In the genomic region with DNA sequence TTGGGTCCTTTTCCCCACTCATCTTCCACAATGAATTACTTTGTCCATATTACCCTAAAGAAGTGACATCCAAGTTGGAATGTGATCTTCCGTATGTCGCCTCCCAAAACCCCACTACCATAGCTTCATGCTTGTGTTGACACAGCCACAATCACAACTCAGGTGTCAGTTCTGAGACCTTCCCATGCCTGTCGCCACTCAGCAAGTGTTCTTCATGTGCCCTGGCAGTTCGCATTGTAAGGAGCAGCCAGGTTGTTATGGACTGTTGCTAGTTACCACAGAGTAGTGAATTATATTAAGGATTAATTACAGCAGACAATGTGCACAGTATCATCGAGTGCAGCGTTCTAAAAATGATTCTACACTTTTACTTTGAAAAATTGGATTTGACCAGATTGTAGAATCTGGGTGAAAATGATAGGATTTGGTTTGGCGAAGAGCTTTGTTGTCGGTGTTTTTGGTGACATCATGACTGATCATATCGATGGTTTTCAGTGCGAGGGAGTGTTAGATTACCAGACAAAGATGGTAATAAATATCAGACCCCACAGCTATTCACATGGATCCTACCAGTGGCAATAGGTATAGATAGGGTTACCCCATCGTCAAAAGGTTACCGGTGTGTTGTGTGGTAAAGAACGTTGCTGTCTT, we compare ENCODE assay signal across 1 cellular context.
TF ChIP-seq lines count a peak whose summit lies in the region.

No MANE protein-coding gene starts in this region.

TF ChIP-seq in GM23338, 12 proteins besides CTCF, POLR2A, EP300 and RAD21 (continued from another document):
- TF ChIP-seq, protein P1, sequence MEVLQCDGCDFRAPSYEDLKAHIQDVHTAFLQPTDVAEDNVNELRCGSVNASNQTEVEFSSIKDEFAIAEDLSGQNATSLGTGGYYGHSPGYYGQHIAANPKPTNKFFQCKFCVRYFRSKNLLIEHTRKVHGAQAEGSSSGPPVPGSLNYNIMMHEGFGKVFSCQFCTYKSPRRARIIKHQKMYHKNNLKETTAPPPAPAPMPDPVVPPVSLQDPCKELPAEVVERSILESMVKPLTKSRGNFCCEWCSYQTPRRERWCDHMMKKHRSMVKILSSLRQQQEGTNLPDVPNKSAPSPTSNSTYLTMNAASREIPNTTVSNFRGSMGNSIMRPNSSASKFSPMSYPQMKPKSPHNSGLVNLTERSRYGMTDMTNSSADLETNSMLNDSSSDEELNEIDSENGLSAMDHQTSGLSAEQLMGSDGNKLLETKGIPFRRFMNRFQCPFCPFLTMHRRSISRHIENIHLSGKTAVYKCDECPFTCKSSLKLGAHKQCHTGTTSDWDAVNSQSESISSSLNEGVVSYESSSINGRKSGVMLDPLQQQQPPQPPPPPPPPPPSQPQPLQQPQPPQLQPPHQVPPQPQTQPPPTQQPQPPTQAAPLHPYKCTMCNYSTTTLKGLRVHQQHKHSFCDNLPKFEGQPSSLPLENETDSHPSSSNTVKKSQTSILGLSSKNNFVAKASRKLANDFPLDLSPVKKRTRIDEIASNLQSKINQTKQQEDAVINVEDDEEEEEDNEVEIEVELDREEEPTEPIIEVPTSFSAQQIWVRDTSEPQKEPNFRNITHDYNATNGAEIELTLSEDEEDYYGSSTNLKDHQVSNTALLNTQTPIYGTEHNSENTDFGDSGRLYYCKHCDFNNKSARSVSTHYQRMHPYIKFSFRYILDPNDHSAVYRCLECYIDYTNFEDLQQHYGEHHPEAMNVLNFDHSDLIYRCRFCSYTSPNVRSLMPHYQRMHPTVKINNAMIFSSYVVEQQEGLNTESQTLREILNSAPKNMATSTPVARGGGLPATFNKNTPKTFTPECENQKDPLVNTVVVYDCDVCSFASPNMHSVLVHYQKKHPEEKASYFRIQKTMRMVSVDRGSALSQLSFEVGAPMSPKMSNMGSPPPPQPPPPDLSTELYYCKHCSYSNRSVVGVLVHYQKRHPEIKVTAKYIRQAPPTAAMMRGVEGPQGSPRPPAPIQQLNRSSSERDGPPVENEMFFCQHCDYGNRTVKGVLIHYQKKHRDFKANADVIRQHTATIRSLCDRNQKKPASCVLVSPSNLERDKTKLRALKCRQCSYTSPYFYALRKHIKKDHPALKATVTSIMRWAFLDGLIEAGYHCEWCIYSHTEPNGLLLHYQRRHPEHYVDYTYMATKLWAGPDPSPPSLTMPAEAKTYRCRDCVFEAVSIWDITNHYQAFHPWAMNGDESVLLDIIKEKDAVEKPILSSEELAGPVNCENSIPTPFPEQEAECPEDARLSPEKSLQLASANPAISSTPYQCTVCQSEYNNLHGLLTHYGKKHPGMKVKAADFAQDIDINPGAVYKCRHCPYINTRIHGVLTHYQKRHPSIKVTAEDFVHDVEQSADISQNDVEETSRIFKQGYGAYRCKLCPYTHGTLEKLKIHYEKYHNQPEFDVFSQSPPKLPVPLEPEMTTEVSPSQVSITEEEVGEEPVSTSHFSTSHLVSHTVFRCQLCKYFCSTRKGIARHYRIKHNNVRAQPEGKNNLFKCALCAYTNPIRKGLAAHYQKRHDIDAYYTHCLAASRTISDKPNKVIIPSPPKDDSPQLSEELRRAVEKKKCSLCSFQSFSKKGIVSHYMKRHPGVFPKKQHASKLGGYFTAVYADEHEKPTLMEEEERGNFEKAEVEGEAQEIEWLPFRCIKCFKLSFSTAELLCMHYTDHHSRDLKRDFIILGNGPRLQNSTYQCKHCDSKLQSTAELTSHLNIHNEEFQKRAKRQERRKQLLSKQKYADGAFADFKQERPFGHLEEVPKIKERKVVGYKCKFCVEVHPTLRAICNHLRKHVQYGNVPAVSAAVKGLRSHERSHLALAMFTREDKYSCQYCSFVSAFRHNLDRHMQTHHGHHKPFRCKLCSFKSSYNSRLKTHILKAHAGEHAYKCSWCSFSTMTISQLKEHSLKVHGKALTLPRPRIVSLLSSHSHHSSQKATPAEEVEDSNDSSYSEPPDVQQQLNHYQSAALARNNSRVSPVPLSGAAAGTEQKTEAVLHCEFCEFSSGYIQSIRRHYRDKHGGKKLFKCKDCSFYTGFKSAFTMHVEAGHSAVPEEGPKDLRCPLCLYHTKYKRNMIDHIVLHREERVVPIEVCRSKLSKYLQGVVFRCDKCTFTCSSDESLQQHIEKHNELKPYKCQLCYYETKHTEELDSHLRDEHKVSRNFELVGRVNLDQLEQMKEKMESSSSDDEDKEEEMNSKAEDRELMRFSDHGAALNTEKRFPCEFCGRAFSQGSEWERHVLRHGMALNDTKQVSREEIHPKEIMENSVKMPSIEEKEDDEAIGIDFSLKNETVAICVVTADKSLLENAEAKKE (CRISPR knock-in tag; IDR thresholded peaks at IDR 0.05), result no peak
- TF ChIP-seq STAT1 (IDR thresholded peaks at IDR 0.05; ENCODE audit: unreplicated experiment) (no peak), EZH2phosphoT487 (IDR thresholded peaks at IDR 0.05; ENCODE audit: unreplicated experiment) (no peak), NANOG (IDR thresholded peaks at IDR 0.05; ENCODE audit: borderline replicate concordance) (no peak), CREB1 (CRISPR knock-in tag; IDR thresholded peaks at IDR 0.05; ENCODE audit: low read depth) (no peak), POLR2AphosphoS5 (IDR thresholded peaks at IDR 0.05; ENCODE audit: low read depth) (no peak)
